In the genomic region with DNA sequence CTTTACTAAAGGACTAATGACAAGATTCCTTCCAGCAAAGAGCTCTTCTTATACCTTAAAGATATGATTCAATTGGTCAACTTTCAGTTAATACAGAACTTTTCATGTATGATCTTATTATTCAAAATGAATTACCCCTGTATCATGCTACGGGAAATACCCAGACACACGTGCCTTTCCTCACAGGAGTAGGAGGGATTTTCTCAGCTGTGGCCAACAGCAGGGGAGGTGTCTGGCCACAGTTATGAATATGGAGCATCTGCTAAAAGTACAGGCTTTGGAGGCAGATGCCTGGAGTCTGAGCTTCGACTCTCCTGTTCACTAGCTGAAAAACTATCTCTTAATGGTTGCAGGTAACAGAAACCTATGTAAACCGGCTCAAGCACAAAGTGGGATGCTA, we compare ENCODE assay signal across 20 cellular contexts. TPM values are rescaled to one million over a fixed set of nuclear protein-coding genes. Genes with fewer than 3 reads are reported as not detected.
DNase-seq lines count a peak whose midpoint lies in the region; ATAC-seq, FAIRE-seq and TF ChIP-seq lines count a peak whose summit lies in the region.
"Had no signal": no experiment of that assay in that cellular context is flagged by ENCODE, and none has a peak within 500 bp of the region (broad histone marks: within the 10 kb centered on the region; RNA-seq: fewer than 3 reads in every experiment).

No MANE protein-coding gene starts in this region.

- no peak overlapping the region for H3K4me2 ChIP-seq in GM23338
- H3K4me2 ChIP-seq in GM12878 (ENCODE audit: control insufficient read depth, insufficient read depth), result no peak overlapping the region
- no peak overlapping the region for H3K4me2 ChIP-seq in osteoblast (ENCODE audit: insufficient read depth, low read length)

- no TSS peak for BruUV-seq in GM12878 (replicated peaks; lab: Mats Ljungman, UMichigan)

- H2AFZ ChIP-seq in GM23338 (no peak overlapping the region), GM12878 (ENCODE audit: control insufficient read depth, low read depth, low read length) (no peak overlapping the region), osteoblast (ENCODE audit: low read length) (no peak overlapping the region)

- H3K36me3 Mint-ChIP-seq in GM23338 (ENCODE audit: low read depth), result peaks cover 32% of the 10 kb centered on the region

- TF ChIP-seq POLR2A in GM12878 (IDR thresholded peaks at IDR 0.05; ENCODE audit: low read depth, low read length) (no peak), body of pancreas (IDR thresholded peaks at IDR 0.05) (no peak)

- POLR2A ChIA-PET in GM12878 (lab: Charles Lee), result interaction anchor here (1.5 to 1.6 kb wide), 2 partner anchors 9 to 176 kb away, joined by 3 to 4 read pairs; no protein-coding TSS in a partner anchor

- TF ChIP-seq RAD21 in GM12878 (IDR thresholded peaks at IDR 0.05; ENCODE audit: insufficient read depth, low read depth, low read length), result no peak

- H3K4me1 ChIP-seq in GM23338 (ENCODE audit: insufficient read depth) (no peaks in the 10 kb centered on the region), GM12878 (ENCODE audit: control insufficient read depth, insufficient read depth, low read length) (no peaks in the 10 kb centered on the region), osteoblast (ENCODE audit: insufficient read depth, low read length) (peaks cover 5% of the 10 kb centered on the region), body of pancreas (no peaks in the 10 kb centered on the region)

- H3K27ac ChIP-seq in GM23338 (ENCODE audit: low read depth), result no peak overlapping the region
- no peak overlapping the region for H3K27ac ChIP-seq in GM12878 (ENCODE audit: control insufficient read depth, insufficient read depth)
- H3K27ac ChIP-seq in osteoblast (ENCODE audit: low read depth, low read length), result no peak overlapping the region
- no peak overlapping the region for H3K27ac ChIP-seq in body of pancreas
- H3K27ac ChIP-seq: 22Rv1, C4-2B had no signal

- peaks cover 6% of the 10 kb centered on the region for H4K20me1 ChIP-seq in GM23338 (replicated peaks; ENCODE audit: insufficient read depth)
- H4K20me1 ChIP-seq in GM12878 (ENCODE audit: control insufficient read depth, insufficient read depth), result no peaks in the 10 kb centered on the region
- peaks cover 19% of the 10 kb centered on the region for H4K20me1 ChIP-seq in osteoblast (ENCODE audit: insufficient read depth, low read length)

- H3K9me3 ChIP-seq in GM12878 (replicated peaks; ENCODE audit: control insufficient read depth, insufficient read depth, low read length), result no peaks in the 10 kb centered on the region
- no peaks in the 10 kb centered on the region for H3K9me3 ChIP-seq in osteoblast (ENCODE audit: low read depth, low read length)
- no peaks in the 10 kb centered on the region for H3K9me3 ChIP-seq in body of pancreas

- intact Hi-C loops in GM12878 (cut with micrococcal nuclease; ENCODE audit: unreplicated experiment) (no loop called here), posterior vena cava (cut with DNase I) (no loop called here), body of pancreas (cut with DNase I) (no loop called here)

- 61% methylated on average over 4 of the region's 4 CpGs for WGBS in GM12878 (ENCODE audit: insufficient coverage, insufficient replicate concordance, low lambda C conversion rate, missing lambda C conversion rate)
- WGBS in body of pancreas, 2 donors, result 89 to 98% methylated on average over 4 of the region's 4 CpGs

- H3K27me3 Mint-ChIP-seq in GM23338 (ENCODE audit: insufficient read depth, low read depth, poor library complexity), result no peaks in the 10 kb centered on the region

- ATAC-seq in activated CD4-positive, CD25-positive, alpha-beta regulatory T cell treated with anti-CD3 and anti-CD28 coated beads, Interleukin-2, amount 50 U/mL, for 24 hours, result peak; percentile 33 to 43
- no peak for ATAC-seq in GM23338
- peak; percentile 81 for ATAC-seq in GM12878
- no peak for ATAC-seq in body of pancreas

- H3K27me3 ChIP-seq in GM23338 (ENCODE audit: insufficient read depth) (no peaks in the 10 kb centered on the region), GM12878 (replicated peaks in 1 of 2; ENCODE audit: control insufficient read depth in 2 of 2, insufficient read depth in 2 of 2, low read length in 1 of 2) (no peaks in the 10 kb centered on the region), osteoblast (ENCODE audit: insufficient read depth, low read length) (no peaks in the 10 kb centered on the region), body of pancreas (no peaks in the 10 kb centered on the region)

- CTCF ChIA-PET in GM12878 (lab: Yijun Ruan, JAX), result interaction anchor here (0.9 to 1.8 kb wide), 7 partner anchors 10 to 176 kb away, joined by 3 to 6 read pairs (median 3); no protein-coding TSS in a partner anchor

- TF ChIP-seq EP300 in GM12878 (IDR thresholded peaks at IDR 0.05; ENCODE audit: borderline replicate concordance in 1 of 2, control insufficient read depth in 1 of 2, low read depth in 2 of 2, low read length in 2 of 2), result no peak

- no peaks in the 10 kb centered on the region; the same call in 2 of the 3 replicates for H3K9me3 Mint-ChIP-seq in GM23338

- no peak overlapping the region for H3K9ac ChIP-seq in GM12878 (ENCODE audit: control insufficient read depth, insufficient read depth, low read length)

- H3K27ac Mint-ChIP-seq in GM23338, result peak overlapping the region; percentile 24; the same call in 1 of the 2 replicates

- H3K4me1 Mint-ChIP-seq in GM23338, result 0 out of 3 replicates have a peak, but pooled peaks cover 2% of the 10 kb centered on the region

- in situ Hi-C loops in GM12878 (cut with MboI), result no loop called here

- H3K36me3 ChIP-seq in GM23338 (ENCODE audit: insufficient read depth) (no peaks in the 10 kb centered on the region; the same call in 1 of the 2 replicates), GM12878 (ENCODE audit: control insufficient read depth in 2 of 2, insufficient read depth in 2 of 2, low read length in 1 of 2) (peaks cover 4 to 9% of the 10 kb centered on the region in 2 experiments; a peak in 3 of 4 replicates), osteoblast (ENCODE audit: insufficient read depth, low read length) (peaks cover 11% of the 10 kb centered on the region), body of pancreas (replicated peaks in 1 of 2; ENCODE audit: insufficient read depth in 1 of 2, low read depth in 2 of 2) (no peaks in the 10 kb centered on the region)

- SMC1A ChIA-PET in GM12878 (lab: Charles Lee; ENCODE audit: uncharacterized antibody, unreplicated experiment), result interaction anchor here (0.7 to 2.1 kb wide), 13 partner anchors 9 to 178 kb away, joined by 3 to 14 read pairs (median 4); no protein-coding TSS in a partner anchor

- H3K79me2 ChIP-seq in GM23338 (replicated peaks; ENCODE audit: insufficient read depth), result peaks cover 10% of the 10 kb centered on the region; the same call in 1 of the 2 replicates
- H3K79me2 ChIP-seq in GM12878 (ENCODE audit: control insufficient read depth, insufficient read depth, low read length), result no peaks in the 10 kb centered on the region
- no peaks in the 10 kb centered on the region for H3K79me2 ChIP-seq in osteoblast (ENCODE audit: insufficient read depth, low read length)

- RAD21 ChIA-PET in GM12878 (lab: Charles Lee; ENCODE audit: unreplicated experiment), result interaction anchor here (1.0 to 1.5 kb wide), 4 partner anchors 13 to 104 kb away, joined by 4 to 6 read pairs (median 5); no protein-coding TSS in a partner anchor

- no peak for DNase-seq in activated CD4-positive, CD25-positive, alpha-beta regulatory T cell treated with anti-CD3 and anti-CD28 coated beads, Interleukin-2, amount 50 U/mL, for 72 hours
- DNase-seq in GM23338 (ENCODE audit: low spot score) (no peak), GM12878 (ENCODE audit: low read depth, low spot score) (no peak), osteoblast (ENCODE audit: insufficient read length, low spot score, missing footprints) (peak; percentile 3), posterior vena cava (ENCODE audit: low spot score) (no peak), NCI-H748 (lab: John Stamatoyannopoulos, UW; ENCODE audit: unreplicated experiment) (no peak), body of pancreas (no peak)
- DNase-seq: AML-193, DMS 273 treated with DMSO at 0.1 percent for 48 hours, DND-41, NCI-H1092 treated with DMSO at 0.1 percent for 48 hours, NCI-H146, NCI-H2081, NCI-H774, Right ventricle myocardium superior had no signal

- no peaks in the 10 kb centered on the region for H3F3A ChIP-seq in GM23338 (replicated peaks; ENCODE audit: low read depth)

- H3K9me2 ChIP-seq in GM23338 (ENCODE audit: insufficient read depth), result no peaks in the 10 kb centered on the region

- H3K4me3 ChIP-seq in GM23338 (no peak overlapping the region), GM12878 (no peak overlapping the region), osteoblast (ENCODE audit: insufficient read depth, low read length) (no peak overlapping the region), body of pancreas (no peak overlapping the region)

- FAIRE-seq in GM12878 (lab: Jason Lieb, UNC), result no peak
- FAIRE-seq: H1, RCC 7860 had no signal

- TF ChIP-seq CTCF in GM23338 (conservative IDR thresholded peaks at IDR 0.05; ENCODE audit: low read depth in 2 of 2), result no peak
- no peak for TF ChIP-seq CTCF in GM12878 (IDR thresholded peaks at IDR 0.05 in 2 of 3, conservative IDR thresholded peaks at IDR 0.05 in 1 of 3; ENCODE audit: control insufficient read depth in 2 of 3, extremely low read depth in 1 of 3, insufficient read depth in 1 of 3, low read depth in 3 of 3, low read length in 3 of 3)
- no peak for TF ChIP-seq CTCF in osteoblast (IDR thresholded peaks at IDR 0.05; ENCODE audit: extremely low read depth, low read depth, low read length)
- TF ChIP-seq CTCF in body of pancreas (IDR thresholded peaks at IDR 0.05), result no peak

- no peak overlapping the region for H3K4me3 Mint-ChIP-seq in GM23338

RNA-seq across cellular contexts. Expression of a gene that starts 53.6 kb away (rescaled TPM):
- 1.8 and 2.3 TPM in 2 replicates for total RNA-seq in GM23338 (2014; rRNA removed; shearing (Covaris generic))
- polyA plus RNA-seq in GM23338 (2016; fragmentation: Nextera tagmentation; extraction: Ambion mirVana) (0.80 and 1.1 TPM in 2 replicates), GM12878 (2011; rRNA removed) (0.31 and 0.59 TPM in 2 replicates), GM12878 (2014; fragmentation: Illumina TruSeq; extraction: Trizol) (0.03 TPM in 2 replicates), GM12878 (2014; fragmentation: Nextera tagmentation; extraction: Ambion mirVana) (under 1 TPM in 1 of 2 experiments, not detected in 1; 0.03 TPM), GM12878 (2014; rRNA removed) (0.36 and 1.0 TPM in 2 replicates), GM12878 (2016; fragmentation: Nextera tagmentation; extraction: Ambion mirVana) (under 1 TPM; 0.09 to 0.27 TPM)
- 0.54 and 0.58 TPM in 2 replicates for total RNA-seq in GM12878 (2013; cell fraction: nucleolus; rRNA removed)
- total RNA-seq in GM12878 (2014; rRNA removed) (0.05 and 0.28 TPM in 2 replicates), GM12878 (2014; rRNA removed; fragmentation: Illumina TruSeq; extraction: Trizol) (0.04 and 0.09 TPM in 2 replicates), GM12878 (2021) (0.24 and 0.26 TPM in 2 replicates), osteoblast (11.8 and 12.7 TPM in 2 replicates), posterior vena cava (10 to 100 TPM; 10.7 to 12.7 TPM), body of pancreas (1 to 10 TPM in 1 of 2 donors, under 1 TPM in 1; 0.52 to 4.3 TPM)
- polyA plus RNA-seq in GM12878 (2011; ENCODE audit: low read depth), result 0.24 TPM
- 0.28 and 0.69 TPM in 2 replicates for polyA plus RNA-seq in GM12878 (2011; cell fraction: cytosol; rRNA removed)
- 1.7 TPM in 2 replicates for polyA plus RNA-seq in GM12878 (2011; cell fraction: nucleus; rRNA removed)
- polyA plus RNA-seq in GM12878 (2012), result 0.24 and 0.38 TPM in 2 replicates
- 0.44 and 2.0 TPM in 2 replicates for polyA minus RNA-seq in GM12878 (2011; rRNA and poly(A)+ RNA removed)
- polyA minus RNA-seq in GM12878 (2011; cell fraction: cytosol; rRNA and poly(A)+ RNA removed), result 0.27 and 2.4 TPM in 2 replicates
- 0.73 and 1.1 TPM in 2 replicates for polyA minus RNA-seq in GM12878 (2011; cell fraction: nucleus; rRNA and poly(A)+ RNA removed)

RNA-seq across cellular contexts. Expression of a gene that starts 56.4 kb away (rescaled TPM):
- 42.1 and 44.5 TPM in 2 replicates for total RNA-seq in GM23338 (2014; rRNA removed; shearing (Covaris generic))
- polyA plus RNA-seq in GM23338 (2016; fragmentation: Nextera tagmentation; extraction: Ambion mirVana) (16.8 and 17.0 TPM in 2 replicates), GM12878 (2011; rRNA removed) (33.6 and 36.3 TPM in 2 replicates), GM12878 (2014; fragmentation: Illumina TruSeq; extraction: Trizol) (17.2 and 19.6 TPM in 2 replicates), GM12878 (2014; fragmentation: Nextera tagmentation; extraction: Ambion mirVana) (1 to 10 TPM; 4.7 to 6.2 TPM), GM12878 (2014; rRNA removed) (16.7 and 16.9 TPM in 2 replicates), GM12878 (2016; fragmentation: Nextera tagmentation; extraction: Ambion mirVana) (10 to 100 TPM; 13.3 to 15.5 TPM)
- total RNA-seq in GM12878 (2013; cell fraction: nucleolus; rRNA removed), result 86.2 and 87.2 TPM in 2 replicates
- total RNA-seq in GM12878 (2014; rRNA removed) (21.5 and 24.1 TPM in 2 replicates), GM12878 (2014; rRNA removed; fragmentation: Illumina TruSeq; extraction: Trizol) (18.7 and 20.3 TPM in 2 replicates), GM12878 (2021) (18.9 and 19.3 TPM in 2 replicates), osteoblast (27.1 and 32.2 TPM in 2 replicates), posterior vena cava (10 to 100 TPM; 12.8 to 15.9 TPM), body of pancreas (10 to 100 TPM in 1 of 2 donors, 1 to 10 TPM in 1; 8.6 to 10.9 TPM)
- 6.6 TPM for polyA plus RNA-seq in GM12878 (2011; ENCODE audit: low read depth)
- polyA plus RNA-seq in GM12878 (2011; cell fraction: cytosol; rRNA removed), result 23.3 and 24.8 TPM in 2 replicates
- polyA plus RNA-seq in GM12878 (2011; cell fraction: nucleus; rRNA removed), result 19.2 and 20.8 TPM in 2 replicates
- polyA plus RNA-seq in GM12878 (2012), result 9.8 and 13.8 TPM in 2 replicates
- 44.5 and 47.5 TPM in 2 replicates for polyA minus RNA-seq in GM12878 (2011; rRNA and poly(A)+ RNA removed)
- polyA minus RNA-seq in GM12878 (2011; cell fraction: cytosol; rRNA and poly(A)+ RNA removed), result 12.0 and 14.5 TPM in 2 replicates
- 21.5 and 32.9 TPM in 2 replicates for polyA minus RNA-seq in GM12878 (2011; cell fraction: nucleus; rRNA and poly(A)+ RNA removed)

Comparison
In these comparisons a context has a peak if more than half of its experiments do, and no peak if none do; other contexts are left out.
1. ATAC-seq: peak in activated CD4-positive, CD25-positive, alpha-beta regulatory T cell treated with anti-CD3 and anti-CD28 coated beads, Interleukin-2, amount 50 U/mL, for 24 hours (2 of 2) and GM12878 (single experiment); none in GM23338 (single experiment) and body of pancreas (single experiment).